ENCODE assay signal across 25 cellular contexts in genomic region chr11:68027667-68028066, GRCh38. TPM values are rescaled to one million over a fixed set of nuclear protein-coding genes. Genes with fewer than 3 reads are reported as not detected.
DNase-seq lines count a peak whose midpoint lies in the region; ATAC-seq and TF ChIP-seq lines count a peak whose summit lies in the region.
"Had no signal": no experiment of that assay in that cellular context is flagged by ENCODE, and none has a peak within 500 bp of the region (broad histone marks: within the 10 kb centered on the region; RNA-seq: fewer than 3 reads in every experiment).

No MANE protein-coding gene starts in this region.

- 93% methylated on average over 10 of the region's 21 CpGs; no CpG with 5 or more reads in 1 of the 2 experiments for WGBS in IMR-90 (ENCODE audit: extremely low coverage in 2 of 2, insufficient read length in 1 of 2), 2 experiments
- WGBS in mesodermal cell (ENCODE audit: insufficient coverage in 2 of 2), 2 experiments = 91 to 94% methylated on average over 17 to 21 of the region's 21 CpGs
- 93% methylated on average over 21 of the region's 21 CpGs for WGBS in aorta, 2 donors

- H3K23ac ChIP-seq in IMR-90 (ENCODE audit: low read depth, low read length) = peak overlapping the region; percentile 83; the same call in 1 of the 2 replicates

- H3K27me3 ChIP-seq in ACC112 (ENCODE audit: insufficient read depth, low read length) (no peaks in the 10 kb centered on the region), IMR-90 (ENCODE audit: control insufficient read depth, insufficient read depth, low read length) (no peaks in the 10 kb centered on the region), brain microvascular endothelial cell (replicated peaks) (no peaks in the 10 kb centered on the region), aorta (ENCODE audit: control insufficient read depth in 1 of 2, insufficient read depth in 2 of 2, low read length in 1 of 2) (no peaks in the 10 kb centered on the region)
- H3K27me3 ChIP-seq: BLaER1 treated with 17β-estradiol and CSF1 and Interleukin-3, amounts not matched to agents 10 nM and 100 nM had no signal

- peak overlapping the region; percentile 82 for H3K14ac ChIP-seq in IMR-90 (replicated peaks; ENCODE audit: low read depth, low read length)

- H4K91ac ChIP-seq in IMR-90 (ENCODE audit: insufficient read depth, low read depth, low read length) = peak overlapping the region; percentile 89

- in situ Hi-C loops in IMR-90 (cut with MboI; ENCODE audit: low sequenced_read_pairs) (no loop called here), brain microvascular endothelial cell (cut with HindIII; ENCODE audit: low pct_ligation_motif_present, low sequenced_read_pairs) (no loop called here)

- dilution Hi-C loops in IMR-90 (cut with HindIII; ENCODE audit: low sequenced_read_pairs, unreplicated experiment) = no loop called here

- no peaks in the 10 kb centered on the region for H4K20me1 ChIP-seq in IMR-90 (ENCODE audit: insufficient read depth, low read length)

- CTCF ChIA-PET in IMR-90 (lab: Yijun Ruan, JAX) = no interaction called here

- H2BK120ac ChIP-seq in IMR-90 (ENCODE audit: low read depth, low read length) = peak overlapping the region; percentile 90

- H3K9me3 ChIP-seq in IMR-90 (ENCODE audit: control insufficient read depth, insufficient read depth, low read length) (no peaks in the 10 kb centered on the region), mesodermal cell (ENCODE audit: control insufficient read depth, low read length) (peaks cover 6% of the 10 kb centered on the region), aorta (ENCODE audit: control insufficient read depth, low read length) (no peaks in the 10 kb centered on the region)

- no peak for TF ChIP-seq CTCF in IMR-90 (conservative IDR thresholded peaks at IDR 0.05; ENCODE audit: low read depth, low read length)
- TF ChIP-seq CTCF in brain microvascular endothelial cell (IDR thresholded peaks at IDR 0.05; ENCODE audit: low read depth, low read length, missing control alignments) = no peak

- H2AK9ac ChIP-seq in IMR-90 (replicated peaks; ENCODE audit: low read depth, low read length, poor library complexity) = peak overlapping the region; percentile 96

- intact Hi-C loops in IMR-90 (cut with micrococcal nuclease) (no loop called here), aorta (cut with DNase I) (no loop called here), sciatic nerve (cut with DNase I) (no loop called here)

- H4K5ac ChIP-seq in IMR-90 (ENCODE audit: low read depth, low read length) = peak overlapping the region; percentile 40; the same call in 1 of the 2 replicates

- peak overlapping the region; percentile 40; the same call in 1 of the 2 replicates for H3K18ac ChIP-seq in IMR-90 (ENCODE audit: low read depth, low read length)

- DNase-seq in IMR-90 (no peak), brain microvascular endothelial cell (no peak), aorta (no peak), NCI-H82 (lab: John Stamatoyannopoulos, UW) (no peak), sciatic nerve (ENCODE audit: low spot score) (no peak)
- no peak for DNase-seq in stimulated activated CD4-positive, alpha-beta T cell treated with anti-CD3 and anti-CD28 coated beads, Interleukin-4, amount 100 ng/mL, for 1 hour
- DNase-seq: activated CD4-positive, alpha-beta T cell treated with anti-CD3 and anti-CD28 coated beads for 1 hour; activated CD8-positive, alpha-beta T cell treated with anti-CD3 and anti-CD28 coated beads for 36 hours; activated naive CD4-positive, alpha-beta T cell treated with anti-CD3 and anti-CD28 coated beads, Interleukin-2, amount 50 U/mL, for 16 hours; central memory CD4-positive, alpha-beta T cell; COR-L47; DMS79; immature natural killer cell; left colon; NCI-H1092 treated with DMSO at 0.1 percent for 48 hours; NCI-H2029; NCI-H526; small intestine; stimulated activated CD4-positive, alpha-beta T cell treated with anti-CD3 and anti-CD28 coated beads, Interleukin-2, amount 100 ng/mL, for 24 hours; T-helper 17 cell had no signal

- H3K4me2 ChIP-seq in IMR-90 (ENCODE audit: low read depth, low read length) = no peak overlapping the region

- peak overlapping the region; percentile 87 for H3K4ac ChIP-seq in IMR-90 (ENCODE audit: low read depth, low read length)

- H3K36me3 ChIP-seq in ACC112 (ENCODE audit: insufficient read depth, low read length) (peaks cover 14% of the 10 kb centered on the region; the same call in 1 of the 2 replicates), IMR-90 (ENCODE audit: control insufficient read depth, insufficient read depth, low read length) (peaks cover 19% of the 10 kb centered on the region), brain microvascular endothelial cell (replicated peaks) (no peaks in the 10 kb centered on the region), mesodermal cell (ENCODE audit: control insufficient read depth, insufficient read depth, low read length) (peaks cover 8% of the 10 kb centered on the region), aorta (ENCODE audit: control insufficient read depth in 1 of 2, insufficient read depth in 2 of 2, low read length in 1 of 2) (no peaks in the 10 kb centered on the region)

- TF ChIP-seq RAD21 in IMR-90 (IDR thresholded peaks at IDR 0.05; ENCODE audit: low read length) = no peak

- H3K79me2 ChIP-seq in ACC112 (ENCODE audit: control insufficient read depth, insufficient read depth, low read length, unreplicated experiment) = peaks cover 20% of the 10 kb centered on the region

- no TSS peak for BruUV-seq in IMR-90 (replicated peaks; lab: Mats Ljungman, UMichigan)

- H3K27ac ChIP-seq in ACC112 (ENCODE audit: low read depth, low read length) (peak overlapping the region; percentile 86), IMR-90 (ENCODE audit: insufficient read depth, low read length) (peak overlapping the region; percentile 77), brain microvascular endothelial cell (peak overlapping the region; percentile 93), mesodermal cell (ENCODE audit: low read depth, low read length, severe bottlenecking) (peak overlapping the region; percentile 77), aorta (ENCODE audit: low read depth in 1 of 2, low read length in 2 of 2) (no peak overlapping the region)
- H3K27ac ChIP-seq: HL-60 had no signal

- H2BK15ac ChIP-seq in IMR-90 (ENCODE audit: low read depth, low read length) = peak overlapping the region; percentile 74; the same call in 2 of the 3 replicates

- H3K4me3 ChIP-seq in ACC112 (ENCODE audit: low read depth, low read length) = 0 out of 2 replicates have a peak overlapping the region, but pooled peaks have one; percentile 30
- no peak overlapping the region for H3K4me3 ChIP-seq in IMR-90 (ENCODE audit: insufficient read depth, low read depth, low read length)
- no peak overlapping the region for H3K4me3 ChIP-seq in brain microvascular endothelial cell (ENCODE audit: low read depth, low read length)
- H3K4me3 ChIP-seq in mesodermal cell (ENCODE audit: extremely low read depth, insufficient read depth, low read length, poor library complexity, severe bottlenecking) = no peak overlapping the region
- H3K4me3 ChIP-seq in aorta (ENCODE audit: low read length in 2 of 2) = no peak overlapping the region
- H3K4me3 ChIP-seq: BLaER1 treated with 17β-estradiol and CSF1 and Interleukin-3, amounts not matched to agents 10 nM and 100 nM had no signal

- no peak overlapping the region; the same call in 1 of the 2 replicates for H3K56ac ChIP-seq in IMR-90 (ENCODE audit: extremely low read depth, insufficient read depth, low read length)

- POLR2A ChIA-PET in IMR-90 (lab: Charles Lee; ENCODE audit: unreplicated experiment) = no interaction called here

- H2BK5ac ChIP-seq in IMR-90 (ENCODE audit: low read depth, low read length, poor library complexity, severe bottlenecking) = peak overlapping the region; percentile 99

- H2AFZ ChIP-seq in ACC112 (ENCODE audit: low read length, unreplicated experiment) = no peak overlapping the region
- H2AFZ ChIP-seq in IMR-90 (replicated peaks; ENCODE audit: low read length, poor library complexity) = peak overlapping the region; percentile 86

- peaks cover 8% of the 10 kb centered on the region for H3K9me1 ChIP-seq in IMR-90 (ENCODE audit: insufficient read depth, low read length)

- H3K4me1 ChIP-seq in ACC112 (ENCODE audit: control insufficient read depth, insufficient read depth, low read length, unreplicated experiment) (peaks cover 43% of the 10 kb centered on the region), IMR-90 (ENCODE audit: control insufficient read depth, insufficient read depth, low read length) (peaks cover 30% of the 10 kb centered on the region), mesodermal cell (ENCODE audit: control insufficient read depth, insufficient read depth, low read length, poor library complexity, severe bottlenecking) (peaks cover 9% of the 10 kb centered on the region), aorta (ENCODE audit: control insufficient read depth in 1 of 2, insufficient read depth in 2 of 2, low read length in 2 of 2) (no peaks in the 10 kb centered on the region)

- H3K9ac ChIP-seq in IMR-90 (ENCODE audit: low read depth, low read length) = no peak overlapping the region; the same call in 1 of the 2 replicates

- ATAC-seq in IMR-90 (ENCODE audit: low read depth) (no peak), aorta (ENCODE audit: low FRiP score) (no peak), sciatic nerve (no peak)
- ATAC-seq: activated CD8-positive, alpha-beta T cell treated with anti-CD3 and anti-CD28 coated beads for 36 hours; activated T-helper 17 cell treated with anti-CD3 and anti-CD28 coated beads, Interleukin-2, amount 50 U/mL, for 72 hours; left colon; T-helper 17 cell had no signal

- peaks cover 33 to 57% of the 10 kb centered on the region in 2 experiments for H3K79me1 ChIP-seq in IMR-90 (ENCODE audit: low read depth in 1 of 2, low read length in 2 of 2)

- peak overlapping the region; percentile 91 for H2BK20ac ChIP-seq in IMR-90 (ENCODE audit: low read depth, low read length)

- no peak for TF ChIP-seq POLR2A in IMR-90 (IDR thresholded peaks at IDR 0.05; ENCODE audit: low read depth, low read length)

- peak overlapping the region; percentile 98 for H2AK5ac ChIP-seq in IMR-90 (ENCODE audit: low read depth, low read length)

- H4K8ac ChIP-seq in IMR-90 (ENCODE audit: low read depth in 2 of 2, low read length in 2 of 2) = peak overlapping the region; percentile 64 to 92

RNA-seq across cellular contexts. Expression of gene NDUFS8, which starts 2.8 kb away (rescaled TPM):
- 80.0 and 85.9 TPM in 2 replicates for total RNA-seq in IMR-90 (2012; rRNA removed)
- polyA plus RNA-seq in IMR-90 (2012; rRNA removed) = 131 and 165 TPM in 2 replicates
- 305 and 345 TPM in 2 replicates for polyA plus RNA-seq in IMR-90 (2012; cell fraction: cytosol; rRNA removed)
- polyA plus RNA-seq in IMR-90 (2012; cell fraction: nucleus; rRNA removed; ENCODE audit: low replicate concordance) = 87.1 and 239 TPM in 2 replicates
- polyA plus RNA-seq in mesodermal cell (2013, experiment 1 of 2) = 152 TPM
- 130 TPM for polyA plus RNA-seq in mesodermal cell (2013, experiment 2 of 2)
- total RNA-seq in aorta = 10 to 100 TPM; 70.1 to 76.7 TPM
- polyA plus RNA-seq in aorta = 100 to 1,000 TPM in 1 of 2 donors, 10 to 100 TPM in 1; 92.0 to 159 TPM
- 63.9 TPM for total RNA-seq in sciatic nerve

RNA-seq across cellular contexts. Expression of gene TCIRG1, which starts 11.2 kb away (rescaled TPM):
- 25.3 and 30.8 TPM in 2 replicates for total RNA-seq in IMR-90 (2012; rRNA removed)
- polyA plus RNA-seq in IMR-90 (2012; rRNA removed) = 117 and 148 TPM in 2 replicates
- 31.2 and 68.1 TPM in 2 replicates for polyA plus RNA-seq in IMR-90 (2012; cell fraction: cytosol; rRNA removed)
- 905 and 2,934 TPM in 2 replicates for polyA plus RNA-seq in IMR-90 (2012; cell fraction: nucleus; rRNA removed; ENCODE audit: low replicate concordance)
- 108 TPM for polyA plus RNA-seq in mesodermal cell (2013, experiment 1 of 2)
- polyA plus RNA-seq in mesodermal cell (2013, experiment 2 of 2) = 87.4 TPM
- total RNA-seq in aorta = 100 to 1,000 TPM; 124 to 173 TPM
- 100 to 1,000 TPM in 1 of 2 donors, 10 to 100 TPM in 1; 47.5 to 485 TPM for polyA plus RNA-seq in aorta
- total RNA-seq in sciatic nerve = 128 TPM

RNA-seq across cellular contexts. Expression of gene ALDH3B1, which starts 17.5 kb away (rescaled TPM):
- 11.8 and 11.9 TPM in 2 replicates for total RNA-seq in IMR-90 (2012; rRNA removed)
- 22.8 and 28.5 TPM in 2 replicates for polyA plus RNA-seq in IMR-90 (2012; rRNA removed)
- polyA plus RNA-seq in IMR-90 (2012; cell fraction: cytosol; rRNA removed) = 18.0 and 34.9 TPM in 2 replicates
- 29.6 and 66.4 TPM in 2 replicates for polyA plus RNA-seq in IMR-90 (2012; cell fraction: nucleus; rRNA removed; ENCODE audit: low replicate concordance)
- 1.1 TPM for polyA plus RNA-seq in mesodermal cell (2013, experiment 1 of 2)
- polyA plus RNA-seq in mesodermal cell (2013, experiment 2 of 2) = 1.4 TPM
- total RNA-seq in aorta = 10 to 100 TPM; 10.9 to 12.4 TPM
- polyA plus RNA-seq in aorta = 1 to 10 TPM; 9.1 TPM
- total RNA-seq in sciatic nerve = 46.7 TPM

RNA-seq across cellular contexts. Expression of gene UNC93B1, which starts 23.8 kb away (rescaled TPM):
- total RNA-seq in IMR-90 (2012; rRNA removed) = 10.6 and 10.9 TPM in 2 replicates
- 18.8 and 19.2 TPM in 2 replicates for polyA plus RNA-seq in IMR-90 (2012; rRNA removed)
- polyA plus RNA-seq in IMR-90 (2012; cell fraction: cytosol; rRNA removed) = 10.1 and 28.4 TPM in 2 replicates
- polyA plus RNA-seq in IMR-90 (2012; cell fraction: nucleus; rRNA removed; ENCODE audit: low replicate concordance) = 48.5 and 108 TPM in 2 replicates
- polyA plus RNA-seq in mesodermal cell (2013, experiment 1 of 2) = 15.0 TPM
- polyA plus RNA-seq in mesodermal cell (2013, experiment 2 of 2) = 12.5 TPM
- 10 to 100 TPM; 20.4 to 32.1 TPM for total RNA-seq in aorta
- 10 to 100 TPM in 1 of 2 donors, 1 to 10 TPM in 1; 9.1 to 28.9 TPM for polyA plus RNA-seq in aorta
- total RNA-seq in sciatic nerve = 37.0 TPM

Comparison
In these comparisons a context has a peak if more than half of its experiments do, and no peak if none do; other contexts are left out.
1. H3K27ac ChIP-seq: peak in ACC112 (single experiment), IMR-90 (single experiment), brain microvascular endothelial cell (single experiment) and mesodermal cell (single experiment); none in aorta (0 of 2).